1 cellular context compared by ENCODE assay signal in genomic region chr15:45387379-45388007, GRCh38.
TF ChIP-seq lines count a peak whose summit lies in the region.

No MANE protein-coding gene starts in this region.

TF ChIP-seq in HepG2, 621 proteins besides CTCF, POLR2A, EP300 and RAD21 (continued from another document and continues in another):
- no peak for TF ChIP-seq DNMT1 (CRISPR knock-in tag; IDR thresholded peaks at IDR 0.05)
- TF ChIP-seq SMAD9 (CRISPR knock-in tag; IDR thresholded peaks at IDR 0.05) = no peak
- TF ChIP-seq ZNF12 (CRISPR knock-in tag; IDR thresholded peaks at IDR 0.05) = peak; percentile 63
- TF ChIP-seq ZNF562 (CRISPR knock-in tag; IDR thresholded peaks at IDR 0.05; ENCODE audit: borderline replicate concordance) = no peak
- TF ChIP-seq DNMT3B (CRISPR knock-in tag; conservative IDR thresholded peaks at IDR 0.05) = no peak
- TF ChIP-seq MED8 (CRISPR knock-in tag; IDR thresholded peaks at IDR 0.05; ENCODE audit: insufficient replicate concordance) = peak; percentile 53
- TF ChIP-seq HHEX (CRISPR knock-in tag; IDR thresholded peaks at IDR 0.05) = peak; percentile 53; the same call in 1 of the 2 replicates
- TF ChIP-seq MEF2D (CRISPR knock-in tag; IDR thresholded peaks at IDR 0.05) = peak; percentile 92
- no peak for TF ChIP-seq PRMT3 (CRISPR knock-in tag; IDR thresholded peaks at IDR 0.05; ENCODE audit: borderline replicate concordance, low read depth)
- no peak for TF ChIP-seq ZBTB4 (CRISPR knock-in tag; IDR thresholded peaks at IDR 0.05; ENCODE audit: borderline replicate concordance)
- no peak for TF ChIP-seq ZFP37 (CRISPR knock-in tag; IDR thresholded peaks at IDR 0.05; ENCODE audit: borderline replicate concordance)
- TF ChIP-seq, protein P1, sequence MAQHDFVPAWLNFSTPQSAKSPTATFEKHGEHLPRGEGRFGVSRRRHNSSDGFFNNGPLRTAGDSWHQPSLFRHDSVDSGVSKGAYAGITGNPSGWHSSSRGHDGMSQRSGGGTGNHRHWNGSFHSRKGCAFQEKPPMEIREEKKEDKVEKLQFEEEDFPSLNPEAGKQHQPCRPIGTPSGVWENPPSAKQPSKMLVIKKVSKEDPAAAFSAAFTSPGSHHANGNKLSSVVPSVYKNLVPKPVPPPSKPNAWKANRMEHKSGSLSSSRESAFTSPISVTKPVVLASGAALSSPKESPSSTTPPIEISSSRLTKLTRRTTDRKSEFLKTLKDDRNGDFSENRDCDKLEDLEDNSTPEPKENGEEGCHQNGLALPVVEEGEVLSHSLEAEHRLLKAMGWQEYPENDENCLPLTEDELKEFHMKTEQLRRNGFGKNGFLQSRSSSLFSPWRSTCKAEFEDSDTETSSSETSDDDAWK (CRISPR knock-in tag; IDR thresholded peaks at IDR 0.05) = no peak
- TF ChIP-seq TCF7 (IDR thresholded peaks at IDR 0.05; ENCODE audit: low read depth) = peak; percentile 68
- TF ChIP-seq, protein P2, sequence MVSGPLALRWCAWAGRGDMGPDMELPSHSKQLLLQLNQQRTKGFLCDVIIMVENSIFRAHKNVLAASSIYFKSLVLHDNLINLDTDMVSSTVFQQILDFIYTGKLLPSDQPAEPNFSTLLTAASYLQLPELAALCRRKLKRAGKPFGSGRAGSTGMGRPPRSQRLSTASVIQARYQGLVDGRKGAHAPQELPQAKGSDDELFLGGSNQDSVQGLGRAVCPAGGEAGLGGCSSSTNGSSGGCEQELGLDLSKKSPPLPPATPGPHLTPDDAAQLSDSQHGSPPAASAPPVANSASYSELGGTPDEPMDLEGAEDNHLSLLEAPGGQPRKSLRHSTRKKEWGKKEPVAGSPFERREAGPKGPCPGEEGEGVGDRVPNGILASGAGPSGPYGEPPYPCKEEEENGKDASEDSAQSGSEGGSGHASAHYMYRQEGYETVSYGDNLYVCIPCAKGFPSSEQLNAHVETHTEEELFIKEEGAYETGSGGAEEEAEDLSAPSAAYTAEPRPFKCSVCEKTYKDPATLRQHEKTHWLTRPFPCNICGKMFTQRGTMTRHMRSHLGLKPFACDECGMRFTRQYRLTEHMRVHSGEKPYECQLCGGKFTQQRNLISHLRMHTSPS (CRISPR knock-in tag; IDR thresholded peaks at IDR 0.05; ENCODE audit: low read depth) = no peak
- peak; percentile 89 for TF ChIP-seq HDAC2 (CRISPR knock-in tag; IDR thresholded peaks at IDR 0.05)
- TF ChIP-seq POGK (CRISPR knock-in tag; conservative IDR thresholded peaks at IDR 0.05) = no peak
- peak; percentile 97 for TF ChIP-seq FOXJ3 (CRISPR knock-in tag; IDR thresholded peaks at IDR 0.05; ENCODE audit: borderline replicate concordance)
- no peak for TF ChIP-seq SAFB2 (CRISPR knock-in tag; IDR thresholded peaks at IDR 0.05; ENCODE audit: borderline replicate concordance, low read depth)
- peak; percentile 70; the same call in 1 of the 2 replicates for TF ChIP-seq HOMEZ (CRISPR knock-in tag; IDR thresholded peaks at IDR 0.05; ENCODE audit: low read depth)
- no peak for TF ChIP-seq SIX4 (CRISPR knock-in tag; IDR thresholded peaks at IDR 0.05)
- no peak for TF ChIP-seq ZNF225 (CRISPR knock-in tag; IDR thresholded peaks at IDR 0.05)
- TF ChIP-seq ZNF205 (CRISPR knock-in tag; IDR thresholded peaks at IDR 0.05) = peak; percentile 60; the same call in 1 of the 2 replicates
- TF ChIP-seq TMF1 (CRISPR knock-in tag; IDR thresholded peaks at IDR 0.05; ENCODE audit: low read depth) = no peak
- no peak for TF ChIP-seq GMEB2 (CRISPR knock-in tag; IDR thresholded peaks at IDR 0.05; ENCODE audit: low read depth)
- peak; percentile 91 for TF ChIP-seq FOXK1 (CRISPR knock-in tag; IDR thresholded peaks at IDR 0.05; ENCODE audit: borderline replicate concordance, low read depth)
- TF ChIP-seq FOXO1 (CRISPR knock-in tag; IDR thresholded peaks at IDR 0.05) = peak; percentile 94
- TF ChIP-seq MED1 (CRISPR knock-in tag; IDR thresholded peaks at IDR 0.05) = peak; percentile 92
- TF ChIP-seq ZSCAN29 (CRISPR knock-in tag; conservative IDR thresholded peaks at IDR 0.05) = 0 out of 2 replicates have a peak, but pooled peaks have one; percentile 24
- TF ChIP-seq ZNF644 (CRISPR knock-in tag; IDR thresholded peaks at IDR 0.05; ENCODE audit: low read depth) = 0 out of 2 replicates have a peak, but pooled peaks have one; percentile 5
- TF ChIP-seq, protein P3, sequence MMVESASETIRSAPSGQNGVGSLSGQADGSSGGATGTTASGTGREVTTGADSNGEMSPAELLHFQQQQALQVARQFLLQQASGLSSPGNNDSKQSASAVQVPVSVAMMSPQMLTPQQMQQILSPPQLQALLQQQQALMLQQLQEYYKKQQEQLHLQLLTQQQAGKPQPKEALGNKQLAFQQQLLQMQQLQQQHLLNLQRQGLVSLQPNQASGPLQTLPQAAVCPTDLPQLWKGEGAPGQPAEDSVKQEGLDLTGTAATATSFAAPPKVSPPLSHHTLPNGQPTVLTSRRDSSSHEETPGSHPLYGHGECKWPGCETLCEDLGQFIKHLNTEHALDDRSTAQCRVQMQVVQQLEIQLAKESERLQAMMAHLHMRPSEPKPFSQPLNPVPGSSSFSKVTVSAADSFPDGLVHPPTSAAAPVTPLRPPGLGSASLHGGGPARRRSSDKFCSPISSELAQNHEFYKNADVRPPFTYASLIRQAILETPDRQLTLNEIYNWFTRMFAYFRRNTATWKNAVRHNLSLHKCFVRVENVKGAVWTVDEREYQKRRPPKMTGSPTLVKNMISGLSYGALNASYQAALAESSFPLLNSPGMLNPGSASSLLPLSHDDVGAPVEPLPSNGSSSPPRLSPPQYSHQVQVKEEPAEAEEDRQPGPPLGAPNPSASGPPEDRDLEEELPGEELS (CRISPR knock-in tag; IDR thresholded peaks at IDR 0.05) = peak; percentile 96
- TF ChIP-seq SALL1 (CRISPR knock-in tag; IDR thresholded peaks at IDR 0.05) = peak; percentile 62; the same call in 1 of the 2 replicates
- no peak for TF ChIP-seq ZNF260 (CRISPR knock-in tag; IDR thresholded peaks at IDR 0.05; ENCODE audit: borderline replicate concordance, low read depth)
- TF ChIP-seq, protein P4, sequence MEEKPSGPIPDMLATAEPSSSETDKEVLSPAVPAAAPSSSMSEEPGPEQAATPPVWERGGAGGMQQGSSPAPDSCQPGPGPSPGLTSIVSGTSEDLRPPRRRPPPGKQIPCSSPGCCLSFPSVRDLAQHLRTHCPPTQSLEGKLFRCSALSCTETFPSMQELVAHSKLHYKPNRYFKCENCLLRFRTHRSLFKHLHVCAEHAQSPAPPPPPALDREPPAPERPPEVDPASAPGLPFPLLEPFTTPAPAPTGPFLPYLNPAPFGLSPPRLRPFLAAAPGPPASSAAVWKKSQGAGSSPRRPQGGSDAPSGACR (CRISPR knock-in tag; IDR thresholded peaks at IDR 0.05) = no peak
- TF ChIP-seq ZNF749 (CRISPR knock-in tag; IDR thresholded peaks at IDR 0.05; ENCODE audit: borderline replicate concordance) = no peak
- TF ChIP-seq, protein P5, sequence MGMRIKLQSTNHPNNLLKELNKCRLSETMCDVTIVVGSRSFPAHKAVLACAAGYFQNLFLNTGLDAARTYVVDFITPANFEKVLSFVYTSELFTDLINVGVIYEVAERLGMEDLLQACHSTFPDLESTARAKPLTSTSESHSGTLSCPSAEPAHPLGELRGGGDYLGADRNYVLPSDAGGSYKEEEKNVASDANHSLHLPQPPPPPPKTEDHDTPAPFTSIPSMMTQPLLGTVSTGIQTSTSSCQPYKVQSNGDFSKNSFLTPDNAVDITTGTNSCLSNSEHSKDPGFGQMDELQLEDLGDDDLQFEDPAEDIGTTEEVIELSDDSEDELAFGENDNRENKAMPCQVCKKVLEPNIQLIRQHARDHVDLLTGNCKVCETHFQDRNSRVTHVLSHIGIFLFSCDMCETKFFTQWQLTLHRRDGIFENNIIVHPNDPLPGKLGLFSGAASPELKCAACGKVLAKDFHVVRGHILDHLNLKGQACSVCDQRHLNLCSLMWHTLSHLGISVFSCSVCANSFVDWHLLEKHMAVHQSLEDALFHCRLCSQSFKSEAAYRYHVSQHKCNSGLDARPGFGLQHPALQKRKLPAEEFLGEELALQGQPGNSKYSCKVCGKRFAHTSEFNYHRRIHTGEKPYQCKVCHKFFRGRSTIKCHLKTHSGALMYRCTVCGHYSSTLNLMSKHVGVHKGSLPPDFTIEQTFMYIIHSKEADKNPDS (CRISPR knock-in tag; IDR thresholded peaks at IDR 0.05) = no peak
- TF ChIP-seq TSC22D2 (CRISPR knock-in tag; IDR thresholded peaks at IDR 0.05; ENCODE audit: borderline replicate concordance) = no peak
- no peak for TF ChIP-seq ATF5 (CRISPR knock-in tag; IDR thresholded peaks at IDR 0.05; ENCODE audit: low read depth)
- TF ChIP-seq ZNF670 (CRISPR knock-in tag; IDR thresholded peaks at IDR 0.05; ENCODE audit: borderline replicate concordance) = no peak
- 0 out of 2 replicates have a peak, but pooled peaks have one; percentile 31 for TF ChIP-seq MEIS2 (CRISPR knock-in tag; IDR thresholded peaks at IDR 0.05)
- TF ChIP-seq NFYB (CRISPR knock-in tag; IDR thresholded peaks at IDR 0.05) = no peak
- TF ChIP-seq ATF4 (CRISPR knock-in tag; IDR thresholded peaks at IDR 0.05) = peak in 1 of 2 experiments; percentile 73; a peak in 2 of 4 replicates
- no peak for TF ChIP-seq ZFX (CRISPR knock-in tag; IDR thresholded peaks at IDR 0.05; ENCODE audit: low read depth)
- no peak for TF ChIP-seq TP53 (CRISPR knock-in tag; conservative IDR thresholded peaks at IDR 0.05)
- no peak for TF ChIP-seq ZNF790 (CRISPR knock-in tag; IDR thresholded peaks at IDR 0.05; ENCODE audit: borderline replicate concordance)
